28 cellular contexts compared by ENCODE assay signal in genomic region chr9:21766096-21766495, GRCh38.
"Had no signal": no experiment of that assay in that cellular context is flagged by ENCODE, and none has a peak within 500 bp of the region (broad histone marks: within the 10 kb centered on the region; RNA-seq: fewer than 3 reads in every experiment).

No MANE protein-coding gene starts in this region.

- H3K36me3 ChIP-seq: neural progenitor cell, ovary, stomach, thoracic aorta, tibial artery, transverse colon, upper lobe of right lung, uterus had no signal

- H3K9me3 Mint-ChIP-seq: natural killer cell treated with Interleukin-12 subunit alpha and Interleukin-12 subunit beta and Interleukin-15 and Interleukin-18, amount 100 ng/mL, for 72 hours; nephron progenitor cell; neural progenitor cell; stimulated activated effector memory CD8-positive, alpha-beta T cell treated with anti-CD3 and anti-CD28 coated beads, Interleukin-12 subunit alpha, Interleukin-12 subunit beta, amount 100 ng/mL, for 72 hours; stimulated activated naive B cell treated with anti-CD40 and anti-IgM and Interleukin-4, amounts not matched to agents 10 μg/mL and 1 μg/mL and 100 μg/mL, for 72 hours; stimulated activated naive CD8-positive, alpha-beta T cell treated with anti-CD3 and anti-CD28 coated beads, Interleukin-15, Interleukin-2, amounts not matched to agents 100 ng/mL and 50 ng/mL, for 24 hours had no signal

- H3K27ac Mint-ChIP-seq: naive B cell; naive thymus-derived CD8-positive, alpha-beta T cell; natural killer cell treated with Interleukin-12 subunit alpha and Interleukin-12 subunit beta and Interleukin-15 and Interleukin-18, amount 100 ng/mL, for 72 hours; nephron progenitor cell; neural progenitor cell; progenitor cell of endocrine pancreas; stimulated activated effector memory CD8-positive, alpha-beta T cell treated with anti-CD3 and anti-CD28 coated beads, Interleukin-12 subunit alpha, Interleukin-12 subunit beta, amount 100 ng/mL, for 72 hours; stimulated activated naive B cell treated with anti-CD40 and anti-IgM and Interleukin-4, amounts not matched to agents 10 μg/mL and 1 μg/mL and 100 μg/mL, for 72 hours; stimulated activated naive CD8-positive, alpha-beta T cell treated with anti-CD3 and anti-CD28 coated beads, Interleukin-15, Interleukin-2, amounts not matched to agents 100 ng/mL and 50 ng/mL, for 24 hours; type B pancreatic cell had no signal

- H3K4me1 Mint-ChIP-seq: naive B cell; nephron progenitor cell; neural progenitor cell; stimulated activated naive B cell treated with anti-CD40 and anti-IgM and Interleukin-4, amounts not matched to agents 10 μg/mL and 1 μg/mL and 100 μg/mL, for 72 hours had no signal

- H3K27me3 ChIP-seq: ovary, stomach, tibial artery, transverse colon, upper lobe of right lung, uterus had no signal

- H3K36me3 Mint-ChIP-seq: naive B cell; neural progenitor cell; stimulated activated naive B cell treated with anti-CD40 and anti-IgM and Interleukin-4, amounts not matched to agents 10 μg/mL and 1 μg/mL and 100 μg/mL, for 72 hours; type B pancreatic cell had no signal

- H3K4me3 ChIP-seq: neural progenitor cell, ovary, psoas muscle, skin epidermis, stomach, thoracic aorta, tibial artery, transverse colon, upper lobe of right lung, uterus had no signal

- H3K4me3 Mint-ChIP-seq: naive B cell; naive thymus-derived CD8-positive, alpha-beta T cell; natural killer cell treated with Interleukin-12 subunit alpha and Interleukin-12 subunit beta and Interleukin-15 and Interleukin-18, amount 100 ng/mL, for 72 hours; nephron progenitor cell; neural progenitor cell; stimulated activated effector memory CD8-positive, alpha-beta T cell treated with anti-CD3 and anti-CD28 coated beads, Interleukin-12 subunit alpha, Interleukin-12 subunit beta, amount 100 ng/mL, for 72 hours; stimulated activated naive B cell treated with anti-CD40 and anti-IgM and Interleukin-4, amounts not matched to agents 10 μg/mL and 1 μg/mL and 100 μg/mL, for 72 hours; stimulated activated naive CD8-positive, alpha-beta T cell treated with anti-CD3 and anti-CD28 coated beads, Interleukin-15, Interleukin-2, amounts not matched to agents 100 ng/mL and 50 ng/mL, for 24 hours; type B pancreatic cell had no signal

- H3K4me1 ChIP-seq: neural progenitor cell, parathyroid adenoma, psoas muscle, tibial artery, transverse colon, upper lobe of right lung, uterus had no signal

- H3K27ac ChIP-seq: neural progenitor cell, ovary, parathyroid adenoma, psoas muscle, skin epidermis, stomach, thoracic aorta, tibial artery, transverse colon, upper lobe of right lung, uterus had no signal

- DNase-seq: naive B cell; naive thymus-derived CD8-positive, alpha-beta T cell; nephron progenitor cell; occipital lobe; ovary; posterior cingulate gyrus; psoas muscle; right cardiac atrium; stimulated activated CD4-positive, alpha-beta T cell treated with anti-CD3 and anti-CD28 coated beads, Interleukin-15, amount 100 ng/mL, for 24 hours; stimulated activated CD4-positive, alpha-beta T cell treated with anti-CD3 and anti-CD28 coated beads, Interleukin-2, amount 100 ng/mL, for 24 hours; stimulated activated CD4-positive, alpha-beta T cell treated with anti-CD3 and anti-CD28 coated beads, Interleukin-2, amount 100 ng/mL, for 48 hours; stimulated activated CD4-positive, alpha-beta T cell treated with anti-CD3 and anti-CD28 coated beads, Interleukin-4, amount 100 ng/mL, for 24 hours; stimulated activated naive B cell treated with anti-CD40 and anti-IgM and Interleukin-4, amounts not matched to agents 10 μg/mL and 1 μg/mL and 100 μg/mL, for 72 hours; stimulated activated naive CD4-positive, alpha-beta T cell treated with Interleukin-2 at 50 U/mL for 16 hours; stomach; tibial artery; transverse colon; upper lobe of right lung; uterus had no signal

- H3K9me3 ChIP-seq: ovary, psoas muscle, stomach, thoracic aorta, tibial artery, transverse colon, upper lobe of right lung, uterus had no signal
